ENCODE assay signal across 9 cellular contexts in the genomic region with DNA sequence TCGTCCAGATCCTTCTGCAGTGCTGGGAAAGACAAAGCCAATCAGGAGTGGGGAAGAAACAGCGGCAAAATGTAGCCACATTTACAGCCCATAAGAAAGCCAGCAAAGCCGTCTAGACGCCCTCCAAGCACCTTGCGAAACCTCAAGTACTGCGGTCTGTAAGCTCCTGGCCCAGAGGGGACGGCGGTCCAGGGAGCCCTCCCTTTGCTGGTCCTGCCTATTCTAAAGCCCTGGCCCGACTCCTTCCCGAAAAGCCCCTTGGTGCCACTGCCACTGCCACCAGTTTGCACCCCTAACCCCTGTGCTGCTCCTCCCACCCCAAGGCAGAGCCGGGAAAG. TPM values are rescaled to one million over a fixed set of nuclear protein-coding genes. Genes with fewer than 3 reads are reported as not detected.
DNase-seq lines count a peak whose midpoint lies in the region; ATAC-seq, FAIRE-seq and TF ChIP-seq lines count a peak whose summit lies in the region.
"Had no signal": no experiment of that assay in that cellular context is flagged by ENCODE, and none has a peak within 500 bp of the region (broad histone marks: within the 10 kb centered on the region; RNA-seq: fewer than 3 reads in every experiment).

No MANE protein-coding gene starts in this region.

- H3K27me3 Mint-ChIP-seq in activated CD8-positive, alpha-beta memory T cell treated with anti-CD3 and anti-CD28 coated beads, Interleukin-2, amount 10 ng/mL, durations not matched to agents 7 days and 5 days, result no peaks in the 10 kb centered on the region
- no peaks in the 10 kb centered on the region for H3K27me3 Mint-ChIP-seq in activated naive CD8-positive, alpha-beta T cell

- CTCF ChIA-PET in activated CD8-positive, alpha-beta memory T cell treated with anti-CD3 and anti-CD28 coated beads, Interleukin-2, amount 10 ng/mL, durations not matched to agents 7 days and 5 days (lab: Charles Lee), result interaction anchor here (0.7 to 1.2 kb wide), 2 partner anchors 12 to 20 kb away, joined by 3 to 4 read pairs; a partner anchor contains a TSS

- no peak for TF ChIP-seq POLR2A in testis (IDR thresholded peaks at IDR 0.05)

- H3K9me3 ChIP-seq in keratinocyte (ENCODE audit: control insufficient read depth, low read depth, low read length) (no peaks in the 10 kb centered on the region), testis (no peaks in the 10 kb centered on the region)

- H3K36me3 ChIP-seq in keratinocyte (ENCODE audit: control insufficient read depth in 2 of 2, extremely low read depth in 1 of 2, insufficient read depth in 2 of 2, low read length in 2 of 2), result peaks cover 15 to 31% of the 10 kb centered on the region in 2 experiments
- no peaks in the 10 kb centered on the region for H3K36me3 ChIP-seq in testis (ENCODE audit: low read depth, missing control alignments)

- peak overlapping the region; percentile 85 for H3K4me3 Mint-ChIP-seq in activated CD8-positive, alpha-beta memory T cell treated with anti-CD3 and anti-CD28 coated beads, Interleukin-2, amount 10 ng/mL, durations not matched to agents 7 days and 5 days
- H3K4me3 Mint-ChIP-seq in activated naive CD8-positive, alpha-beta T cell, result peak overlapping the region; percentile 86

- peak overlapping the region; percentile 82 for H3K27ac Mint-ChIP-seq in activated CD8-positive, alpha-beta memory T cell treated with anti-CD3 and anti-CD28 coated beads, Interleukin-2, amount 10 ng/mL, durations not matched to agents 7 days and 5 days
- peak overlapping the region; percentile 70 for H3K27ac Mint-ChIP-seq in activated naive CD8-positive, alpha-beta T cell

- H3K4me1 ChIP-seq in keratinocyte (ENCODE audit: control insufficient read depth, extremely low read depth, insufficient read depth, low read length), result peaks cover 3% of the 10 kb centered on the region
- peaks cover 5% of the 10 kb centered on the region for H3K4me1 ChIP-seq in testis

- no peak for ATAC-seq in activated CD8-positive, alpha-beta memory T cell treated with anti-CD3 and anti-CD28 coated beads, Interleukin-2, amount 10 ng/mL, durations not matched to agents 7 days and 5 days
- no peak for ATAC-seq in GM21528 (IDR thresholded peaks at IDR 0.05; ENCODE audit: low FRiP score, unreplicated experiment)

- DNase-seq in activated CD8-positive, alpha-beta memory T cell treated with anti-CD3 and anti-CD28 coated beads, Interleukin-2, amount 10 ng/mL, durations not matched to agents 7 days and 5 days, result no peak
- no peak for DNase-seq in activated CD8-positive, alpha-beta memory T cell treated with anti-CD3 and anti-CD28 coated beads for 24 hours
- DNase-seq in keratinocyte (ENCODE audit: low read depth, low spot score) (no peak), testis (peak; percentile 22), GM03348 (ENCODE audit: low spot score) (no peak), NCI-H2107 (lab: John Stamatoyannopoulos, UW) (no peak)
- DNase-seq: DMS79 had no signal

- H3K27me3 ChIP-seq in keratinocyte (ENCODE audit: control insufficient read depth, extremely low read depth, insufficient read depth, low read length), result no peaks in the 10 kb centered on the region
- H3K27me3 ChIP-seq in testis, result no peaks in the 10 kb centered on the region

- no peaks in the 10 kb centered on the region for H3K9me3 Mint-ChIP-seq in activated CD8-positive, alpha-beta memory T cell treated with anti-CD3 and anti-CD28 coated beads, Interleukin-2, amount 10 ng/mL, durations not matched to agents 7 days and 5 days (ENCODE audit: low read depth)
- no peaks in the 10 kb centered on the region for H3K9me3 Mint-ChIP-seq in activated naive CD8-positive, alpha-beta T cell (ENCODE audit: low read depth)

- H3K4me1 Mint-ChIP-seq in activated CD8-positive, alpha-beta memory T cell treated with anti-CD3 and anti-CD28 coated beads, Interleukin-2, amount 10 ng/mL, durations not matched to agents 7 days and 5 days, result peaks cover 23% of the 10 kb centered on the region
- peaks cover 12% of the 10 kb centered on the region for H3K4me1 Mint-ChIP-seq in activated naive CD8-positive, alpha-beta T cell (ENCODE audit: low read depth)

- no peak overlapping the region for H3K27ac ChIP-seq in keratinocyte (ENCODE audit: control insufficient read depth, insufficient read depth, low read length)
- peak overlapping the region; percentile 67 to 81 for H3K27ac ChIP-seq in testis

- H3K36me3 Mint-ChIP-seq in activated CD8-positive, alpha-beta memory T cell treated with anti-CD3 and anti-CD28 coated beads, Interleukin-2, amount 10 ng/mL, durations not matched to agents 7 days and 5 days, result peaks cover 33% of the 10 kb centered on the region
- peaks cover 5% of the 10 kb centered on the region for H3K36me3 Mint-ChIP-seq in activated naive CD8-positive, alpha-beta T cell

- H3K4me3 ChIP-seq in keratinocyte (ENCODE audit: control insufficient read depth in 2 of 3, extremely low read depth in 1 of 3, insufficient read depth in 2 of 3, low read depth in 1 of 3, low read length in 3 of 3), result peak overlapping the region; percentile 66 to 81 (median 70)
- H3K4me3 ChIP-seq in testis, result peak overlapping the region; percentile 73 to 94

- dilution Hi-C loops in keratinocyte (cut with MboI; ENCODE audit: extremely low pct_ligation_motif_present, low sequenced_read_pairs), result no loop called here

- FAIRE-seq in keratinocyte (lab: Jason Lieb, UNC), result no peak

- TF ChIP-seq CTCF in keratinocyte (optimal IDR thresholded peaks at IDR 0.05 in 1 of 3, IDR thresholded peaks at IDR 0.05 in 1 of 3, conservative IDR thresholded peaks at IDR 0.05 in 1 of 3; ENCODE audit: extremely low read depth in 1 of 3, insufficient read depth in 2 of 3, low read length in 3 of 3) (no peak), testis (IDR thresholded peaks at IDR 0.05) (no peak)

- H3K4me2 ChIP-seq in keratinocyte (ENCODE audit: control insufficient read depth, extremely low read depth, insufficient read depth, low read depth, low read length), result peak overlapping the region; percentile 87

- peak overlapping the region; percentile 78 for H3K9ac ChIP-seq in keratinocyte (ENCODE audit: control insufficient read depth, extremely low read depth, insufficient read depth, low read length)

- H3K9me1 ChIP-seq in keratinocyte (ENCODE audit: control insufficient read depth, extremely low read depth, insufficient read depth, low read length), result no peaks in the 10 kb centered on the region

- H4K20me1 ChIP-seq in keratinocyte (ENCODE audit: control insufficient read depth, extremely low read depth, insufficient read depth, low read length), result no peaks in the 10 kb centered on the region

- peaks cover 24% of the 10 kb centered on the region for H3K79me2 ChIP-seq in keratinocyte (ENCODE audit: control insufficient read depth, insufficient read depth, low read length)

- no peak overlapping the region for H2AFZ ChIP-seq in keratinocyte (ENCODE audit: control insufficient read depth, low read length)

- WGBS in testis, 2 donors, result 33 to 41% methylated on average over 10 to 11 of the region's 11 CpGs

- intact Hi-C loops in testis (cut with DNase I; ENCODE audit: low total_unique reads), result no loop called here

RNA-seq across cellular contexts. Expression of a gene that starts 1.1 kb away (rescaled TPM):
- total RNA-seq in activated CD8-positive, alpha-beta memory T cell treated with anti-CD3 and anti-CD28 coated beads, Interleukin-2, amount 10 ng/mL, durations not matched to agents 7 days and 5 days, result 10 to 100 TPM; 56.1 to 69.6 TPM
- polyA plus RNA-seq in keratinocyte (60.6 to 76.1 TPM (median 61.5 TPM) in 3 replicates), testis (ENCODE audit: insufficient read depth, low read depth, low replicate concordance) (23.1 TPM)
- polyA plus RNA-seq in keratinocyte (2011; ENCODE audit: low read depth), result 26.1 TPM
- 47.6 and 59.3 TPM in 2 replicates for polyA plus RNA-seq in keratinocyte (2011; cell fraction: cytosol; rRNA removed)
- polyA plus RNA-seq in keratinocyte (2011; cell fraction: nucleus; rRNA removed), result 70.3 and 72.6 TPM in 2 replicates
- 39.2 and 39.6 TPM in 2 replicates for polyA plus RNA-seq in keratinocyte (2012; ENCODE audit: low replicate concordance)
- polyA minus RNA-seq in keratinocyte, result 25.9 to 36.6 TPM (median 35.0 TPM) in 3 replicates
- polyA minus RNA-seq in keratinocyte (2011; cell fraction: cytosol; rRNA and poly(A)+ RNA removed), result 43.2 TPM
- 27.1 and 35.7 TPM in 2 replicates for polyA minus RNA-seq in keratinocyte (2011; cell fraction: nucleus; rRNA and poly(A)+ RNA removed)
- 10 to 100 TPM; 32.9 to 43.4 TPM for total RNA-seq in testis

RNA-seq across cellular contexts. Expression of a gene that starts 12.3 kb away (rescaled TPM):
- 10 to 100 TPM; 77.7 to 90.2 TPM for total RNA-seq in activated CD8-positive, alpha-beta memory T cell treated with anti-CD3 and anti-CD28 coated beads, Interleukin-2, amount 10 ng/mL, durations not matched to agents 7 days and 5 days
- 37.4 to 69.9 TPM (median 66.5 TPM) in 3 replicates for polyA plus RNA-seq in keratinocyte
- polyA plus RNA-seq in keratinocyte (2011; ENCODE audit: low read depth), result 96.2 TPM
- polyA plus RNA-seq in keratinocyte (2011; cell fraction: cytosol; rRNA removed), result 65.1 and 84.3 TPM in 2 replicates
- polyA plus RNA-seq in keratinocyte (2011; cell fraction: nucleus; rRNA removed), result 24.0 and 33.8 TPM in 2 replicates
- polyA plus RNA-seq in keratinocyte (2012; ENCODE audit: low replicate concordance), result 48.5 and 57.1 TPM in 2 replicates
- polyA minus RNA-seq in keratinocyte, result 4.2 to 7.2 TPM (median 6.0 TPM) in 3 replicates
- polyA minus RNA-seq in keratinocyte (2011; cell fraction: cytosol; rRNA and poly(A)+ RNA removed), result 20.0 TPM
- 4.7 and 8.5 TPM in 2 replicates for polyA minus RNA-seq in keratinocyte (2011; cell fraction: nucleus; rRNA and poly(A)+ RNA removed)
- total RNA-seq in testis, result 10 to 100 TPM; 56.3 to 83.2 TPM
- 86.8 TPM for polyA plus RNA-seq in testis (ENCODE audit: insufficient read depth, low read depth, low replicate concordance)

RNA-seq across cellular contexts. Expression of a gene that starts 12.5 kb away (rescaled TPM):
- total RNA-seq in activated CD8-positive, alpha-beta memory T cell treated with anti-CD3 and anti-CD28 coated beads, Interleukin-2, amount 10 ng/mL, durations not matched to agents 7 days and 5 days, result 100 to 1,000 TPM; 114 to 155 TPM
- polyA plus RNA-seq in keratinocyte, result 6.4 to 10.0 TPM (median 9.1 TPM) in 3 replicates
- polyA plus RNA-seq in keratinocyte (2011; ENCODE audit: low read depth), result 11.5 TPM
- 3.7 and 9.1 TPM in 2 replicates for polyA plus RNA-seq in keratinocyte (2011; cell fraction: cytosol; rRNA removed)
- polyA plus RNA-seq in keratinocyte (2011; cell fraction: nucleus; rRNA removed), result 23.7 and 32.0 TPM in 2 replicates
- polyA plus RNA-seq in keratinocyte (2012; ENCODE audit: low replicate concordance), result 8.0 and 11.3 TPM in 2 replicates
- polyA minus RNA-seq in keratinocyte, result 8.2 to 13.7 TPM (median 9.5 TPM) in 3 replicates
- polyA minus RNA-seq in keratinocyte (2011; cell fraction: cytosol; rRNA and poly(A)+ RNA removed), result 11.5 TPM
- polyA minus RNA-seq in keratinocyte (2011; cell fraction: nucleus; rRNA and poly(A)+ RNA removed), result 15.9 and 20.3 TPM in 2 replicates
- 10 to 100 TPM; 46.8 to 48.3 TPM for total RNA-seq in testis
- polyA plus RNA-seq in testis (ENCODE audit: insufficient read depth, low read depth, low replicate concordance), result 37.4 TPM

RNA-seq across cellular contexts. Expression of a gene that starts 19.8 kb away (rescaled TPM):
- 10 to 100 TPM; 30.1 to 31.5 TPM for total RNA-seq in activated CD8-positive, alpha-beta memory T cell treated with anti-CD3 and anti-CD28 coated beads, Interleukin-2, amount 10 ng/mL, durations not matched to agents 7 days and 5 days
- polyA plus RNA-seq in keratinocyte (24.2 to 26.5 TPM (median 26.3 TPM) in 3 replicates), testis (ENCODE audit: insufficient read depth, low read depth, low replicate concordance) (54.7 TPM)
- 17.8 TPM for polyA plus RNA-seq in keratinocyte (2011; ENCODE audit: low read depth)
- 11.6 and 14.1 TPM in 2 replicates for polyA plus RNA-seq in keratinocyte (2011; cell fraction: cytosol; rRNA removed)
- polyA plus RNA-seq in keratinocyte (2011; cell fraction: nucleus; rRNA removed), result 47.0 and 48.2 TPM in 2 replicates
- 16.2 and 17.2 TPM in 2 replicates for polyA plus RNA-seq in keratinocyte (2012; ENCODE audit: low replicate concordance)
- 13.1 to 23.3 TPM (median 17.9 TPM) in 3 replicates for polyA minus RNA-seq in keratinocyte
- 11.5 TPM for polyA minus RNA-seq in keratinocyte (2011; cell fraction: cytosol; rRNA and poly(A)+ RNA removed)
- polyA minus RNA-seq in keratinocyte (2011; cell fraction: nucleus; rRNA and poly(A)+ RNA removed), result 25.7 and 39.6 TPM in 2 replicates
- 10 to 100 TPM; 29.4 to 30.8 TPM for total RNA-seq in testis
